Comparison of ENCODE assay signal across 31 cellular contexts in the genomic region with DNA sequence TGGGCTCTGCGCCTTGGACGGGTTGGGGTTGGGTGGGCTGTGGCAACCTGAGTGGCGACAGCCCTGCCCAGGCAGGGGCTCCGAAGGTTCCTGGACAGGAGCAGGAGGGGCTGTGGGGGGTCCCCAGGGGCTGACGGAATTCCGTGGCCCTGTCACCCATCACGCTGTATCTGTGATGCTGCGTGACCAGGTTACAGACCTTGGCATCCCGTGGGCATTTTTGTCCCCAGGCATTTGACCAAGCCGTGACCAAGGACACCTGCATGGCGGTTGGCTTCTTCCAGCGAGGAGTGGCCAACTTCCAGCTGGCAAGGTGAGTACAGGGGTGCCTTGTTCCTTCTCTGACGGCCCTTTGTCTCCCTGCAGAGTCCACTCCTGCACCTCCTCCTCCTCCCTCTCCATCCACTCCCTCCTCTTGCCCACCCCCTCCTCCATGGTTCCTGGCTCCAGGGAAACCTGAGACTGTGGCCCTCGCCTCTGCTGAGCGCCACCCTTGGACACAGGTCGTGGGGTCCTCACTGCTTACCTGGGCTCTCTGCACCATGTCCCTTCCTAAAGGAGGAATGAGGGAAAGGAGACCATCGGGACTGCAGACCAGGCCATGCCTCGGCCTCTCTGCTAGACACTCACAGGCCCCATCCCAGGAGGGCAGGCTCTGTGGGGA. TPM values are rescaled to one million over a fixed set of nuclear protein-coding genes. Genes with fewer than 3 reads are reported as not detected.
DNase-seq lines count a peak whose midpoint lies in the region; ATAC-seq and TF ChIP-seq lines count a peak whose summit lies in the region.
"Had no signal": no experiment of that assay in that cellular context is flagged by ENCODE, and none has a peak within 500 bp of the region (broad histone marks: within the 10 kb centered on the region; RNA-seq: fewer than 3 reads in every experiment).

No MANE protein-coding gene starts in this region.

- DNase-seq in GM06990 (ENCODE audit: extremely low read depth, insufficient read length) (peak; percentile 8), WERI-Rb-1 (no peak), right lobe of liver (peak in 2 of 3 donors; percentile 17 to 51), sigmoid colon (no peak), GDM1 (lab: John Stamatoyannopoulos, UW) (no peak)
- DNase-seq: activated CD4-positive, alpha-beta T cell treated with anti-CD3 and anti-CD28 coated beads for 4 hours; activated CD8-positive, alpha-beta T cell treated with anti-CD3 and anti-CD28 coated beads, Interleukin-2, amount 10 ng/mL, durations not matched to agents 7 days and 5 days; activated naive CD4-positive, alpha-beta T cell treated with anti-CD3 and anti-CD28 coated beads, Interleukin-2, amount 50 U/mL, for 16 hours; brain microvascular endothelial cell; DMS79; gastrocnemius medialis; GOT3; MM.1S; NCI-H1417; NCI-H2081; NCI-H345; NCI-H69; nephron progenitor cell; SJCRH30; stimulated activated CD4-positive, alpha-beta T cell treated with anti-CD3 and anti-CD28 coated beads, Interleukin-4, amount 100 ng/mL, for 24 hours; T1000; transverse colon had no signal

- H3K27me3 ChIP-seq in GM06990 (replicated peaks; ENCODE audit: control insufficient read depth, insufficient read depth, low read length) (no peaks in the 10 kb centered on the region; the same call in 1 of the 2 replicates), WERI-Rb-1 (ENCODE audit: insufficient read depth, low read depth, severe bottlenecking) (no peaks in the 10 kb centered on the region), right lobe of liver (no peaks in the 10 kb centered on the region), sigmoid colon (peaks cover 0 to 13% (median 7%) of the 10 kb centered on the region in 3 donors), gastroesophageal sphincter (peaks cover 21% of the 10 kb centered on the region)
- H3K27me3 ChIP-seq: brain microvascular endothelial cell, hepatocyte, transverse colon had no signal

- H3K36me3 ChIP-seq in GM06990 (ENCODE audit: control insufficient read depth, insufficient read depth, low read length) (no peaks in the 10 kb centered on the region), WERI-Rb-1 (no peaks in the 10 kb centered on the region; the same call in 1 of the 2 replicates), right lobe of liver (no peaks in the 10 kb centered on the region), sigmoid colon (no peaks in the 10 kb centered on the region), gastroesophageal sphincter (no peaks in the 10 kb centered on the region)
- H3K36me3 ChIP-seq: brain microvascular endothelial cell, gastrocnemius medialis, SJCRH30, transverse colon had no signal

- TF ChIP-seq POLR2A in right lobe of liver (IDR thresholded peaks at IDR 0.05): no peak
- TF ChIP-seq POLR2A in sigmoid colon (IDR thresholded peaks at IDR 0.05): no peak
- no peak for TF ChIP-seq POLR2A in gastroesophageal sphincter (IDR thresholded peaks at IDR 0.05)

- 86% methylated on average over 13 of the region's 18 CpGs for WGBS in right lobe of liver (ENCODE audit: insufficient coverage, low coverage, low lambda C conversion rate, missing lambda C conversion rate)
- WGBS in sigmoid colon, 2 donors: 88 to 89% methylated on average over 18 of the region's 18 CpGs
- WGBS in gastroesophageal sphincter (ENCODE audit: low coverage in 1 of 2), 2 donors: 47% methylated on average over 2 of the region's 18 CpGs; no CpG with 5 or more reads in 1 of the 2 donors

- ATAC-seq in right lobe of liver (no peak), HG03097 (IDR thresholded peaks at IDR 0.05; ENCODE audit: low FRiP score, unreplicated experiment) (no peak), gastroesophageal sphincter (no peak)
- ATAC-seq: activated CD8-positive, alpha-beta T cell treated with anti-CD3 and anti-CD28 coated beads, Interleukin-2, amount 10 ng/mL, durations not matched to agents 7 days and 5 days; activated T-helper 17 cell treated with anti-CD3 and anti-CD28 coated beads, Interleukin-2, amount 50 U/mL, for 72 hours; gastrocnemius medialis; Panc1 had no signal

- no peaks in the 10 kb centered on the region for H3K9me3 ChIP-seq in WERI-Rb-1 (ENCODE audit: severe bottlenecking)
- H3K9me3 ChIP-seq in right lobe of liver: no peaks in the 10 kb centered on the region
- H3K9me3 ChIP-seq in sigmoid colon: no peaks in the 10 kb centered on the region
- H3K9me3 ChIP-seq in gastroesophageal sphincter: no peaks in the 10 kb centered on the region
- H3K9me3 ChIP-seq: gastrocnemius medialis, SJCRH30, transverse colon had no signal

- H3K4me3 ChIP-seq in GM06990 (replicated peaks; ENCODE audit: low read depth, low read length) (no peak overlapping the region), WERI-Rb-1 (ENCODE audit: low read depth, low read length) (no peak overlapping the region), right lobe of liver (no peak overlapping the region), sigmoid colon (no peak overlapping the region), gastroesophageal sphincter (no peak overlapping the region)
- H3K4me3 ChIP-seq: gastrocnemius medialis, hepatocyte, SJCRH30, transverse colon had no signal

- intact Hi-C loops in right lobe of liver (cut with DNase I) (no loop called here), sigmoid colon (cut with DNase I) (no loop called here)

- TF ChIP-seq CTCF in GM06990 (IDR thresholded peaks at IDR 0.05; ENCODE audit: insufficient read depth, low read length, poor library complexity, severe bottlenecking) (no peak), WERI-Rb-1 (IDR thresholded peaks at IDR 0.05; ENCODE audit: low read depth, low read length) (no peak), right lobe of liver (IDR thresholded peaks at IDR 0.05) (no peak), sigmoid colon (IDR thresholded peaks at IDR 0.05) (no peak), gastroesophageal sphincter (IDR thresholded peaks at IDR 0.05) (no peak)

- H3K4me1 ChIP-seq in right lobe of liver (peaks cover 0 to 11% (median 0%) of the 10 kb centered on the region in 4 donors), sigmoid colon (peaks cover 0 to 39% (median 29%) of the 10 kb centered on the region in 4 donors), gastroesophageal sphincter (peaks cover 0 to 41% (median 11%) of the 10 kb centered on the region in 3 donors)

- H3K27ac ChIP-seq in WERI-Rb-1 (peak overlapping the region; percentile 39), right lobe of liver (no peak overlapping the region), sigmoid colon (peak overlapping the region in 3 of 4 donors; percentile 73 to 77 (median 73)), gastroesophageal sphincter (no peak overlapping the region)
- H3K27ac ChIP-seq: brain microvascular endothelial cell, hepatocyte, KMS-11, SJCRH30, transverse colon, VCaP had no signal

- TF ChIP-seq EP300 in sigmoid colon (IDR thresholded peaks at IDR 0.05): no peak
- no peak for TF ChIP-seq EP300 in gastroesophageal sphincter (IDR thresholded peaks at IDR 0.05)

RNA-seq across cellular contexts. Expression of a gene that starts 3.0 kb away (rescaled TPM):
- 1 to 10 TPM; 4.7 to 8.0 (median 5.7) TPM for total RNA-seq in right lobe of liver
- 1 to 10 TPM; 1.4 to 3.3 (median 2.9) TPM for total RNA-seq in sigmoid colon
- 10 to 100 TPM; 15.0 to 16.4 (median 15.4) TPM for polyA plus RNA-seq in sigmoid colon
- 1 to 10 TPM; 1.1 to 4.2 (median 3.0) TPM for total RNA-seq in gastroesophageal sphincter
- total RNA-seq: SJCRH30 had no signal

RNA-seq across cellular contexts. Expression of a gene that starts 3.2 kb away (rescaled TPM):
- total RNA-seq in right lobe of liver (10 to 100 TPM in 3 of 6 experiments, 1 to 10 TPM in 3; 3.3 to 14.4 (median 10.6) TPM), sigmoid colon (10 to 100 TPM in 2 of 4 donors, 1 to 10 TPM in 2; 8.9 to 25.5 (median 11.8) TPM), gastroesophageal sphincter (10 to 100 TPM in 2 of 4 donors, 1 to 10 TPM in 2; 3.7 to 29.7 (median 10.9) TPM)
- 10 to 100 TPM; 18.0 to 29.7 (median 26.6) TPM for polyA plus RNA-seq in sigmoid colon

RNA-seq across cellular contexts. Expression of a gene that starts 15.0 kb away (rescaled TPM):
- total RNA-seq in right lobe of liver (10 to 100 TPM in 2 of 6 experiments, 1 to 10 TPM in 4; 3.3 to 11.5 (median 7.5) TPM), sigmoid colon (under 1 TPM in 1 of 4 donors, not detected in 3; 0.71 TPM), gastroesophageal sphincter (under 1 TPM in 1 of 4 donors, not detected in 3; 0.57 TPM)
- polyA plus RNA-seq in sigmoid colon: 10 to 100 TPM; 32.4 to 65.3 (median 44.4) TPM
- total RNA-seq: activated CD8-positive, alpha-beta T cell treated with anti-CD3 and anti-CD28 coated beads, Interleukin-2, amount 10 ng/mL, durations not matched to agents 7 days and 5 days; activated T-helper 17 cell treated with anti-CD3 and anti-CD28 coated beads, Interleukin-2, amount 50 U/mL, for 72 hours; SJCRH30; subcutaneous adipose tissue had no signal
- polyA plus RNA-seq: fibroblast of lung had no signal

RNA-seq across cellular contexts. Expression of a gene that starts 33.0 kb away (rescaled TPM):
- 10 to 100 TPM; 15.6 to 55.4 (median 20.1) TPM for total RNA-seq in right lobe of liver
- total RNA-seq in sigmoid colon: 10 to 100 TPM; 21.8 to 33.8 (median 27.4) TPM
- polyA plus RNA-seq in sigmoid colon: 10 to 100 TPM; 24.0 to 50.4 (median 42.4) TPM
- total RNA-seq in gastroesophageal sphincter: 10 to 100 TPM; 38.1 to 63.5 (median 49.1) TPM

Comparison
In these comparisons a context has a peak if more than half of its experiments do, and no peak if none do; other contexts are left out.
1. DNase-seq: peak in GM06990 (single experiment) and right lobe of liver (2 of 3); none in WERI-Rb-1 (single experiment), sigmoid colon (single experiment) and GDM1 (single experiment).
2. H3K27ac ChIP-seq: peak in WERI-Rb-1 (single experiment) and sigmoid colon (3 of 4); none in right lobe of liver (0 of 3) and gastroesophageal sphincter (0 of 4).